Comparison of ENCODE assay signal across 1 cellular context in genomic region chr5:56207537-56207936, GRCh38.
TF ChIP-seq lines count a peak whose summit lies in the region.

No MANE protein-coding gene starts in this region.

TF ChIP-seq in K562, 482 proteins besides CTCF, POLR2A, EP300 and RAD21 (continued from another document):
- no peak for TF ChIP-seq RBM34 (IDR thresholded peaks at IDR 0.05; ENCODE audit: borderline replicate concordance, insufficient read depth, low read length)
